1 cellular context compared by ENCODE assay signal in genomic region chr22:20116951-20117645, GRCh38.
A peak's percentile ranks its signal among the peaks of the same experiment; 100 is the strongest.
TF ChIP-seq lines count a peak whose summit lies in the region.

Gene TRMT2A, minus strand, starts transcription at chr22:20117226. Its CDS starts 320 bp downstream, at chr22:20116906.

TF ChIP-seq in HEK293, 187 proteins besides CTCF, POLR2A, EP300 and RAD21 (continued from another document and continues in another):
- TF ChIP-seq ZNF518A (tag by site-specific recombination; conservative IDR thresholded peaks at IDR 0.05; ENCODE audit: low read depth) (peak; percentile 87), KLF7 (tag by site-specific recombination; IDR thresholded peaks at IDR 0.05; ENCODE audit: borderline replicate concordance) (peak; percentile 95), ZBTB8A (tag by site-specific recombination; IDR thresholded peaks at IDR 0.05) (peak; percentile 98), REST (tag by site-specific recombination; IDR thresholded peaks at IDR 0.05) (peak; percentile 3; the same call in 1 of the 2 replicates), ZNF549 (tag by site-specific recombination; IDR thresholded peaks at IDR 0.05) (no peak), ZNF394 (tag by site-specific recombination; IDR thresholded peaks at IDR 0.05; ENCODE audit: borderline replicate concordance) (no peak), ZNF747 (tag by site-specific recombination; IDR thresholded peaks at IDR 0.05) (no peak), MEIS1 (CRISPR knock-in tag; IDR thresholded peaks at IDR 0.05; ENCODE audit: borderline replicate concordance) (0 out of 2 replicates have a peak, but pooled peaks have one; percentile 10), ZNF362 (tag by site-specific recombination; IDR thresholded peaks at IDR 0.05) (peak; percentile 31; the same call in 1 of the 2 replicates), ZNF837 (tag by site-specific recombination; IDR thresholded peaks at IDR 0.05) (no peak), KLF1 (tag by site-specific recombination; IDR thresholded peaks at IDR 0.05) (peak; percentile 97), ZNF792 (tag by site-specific recombination; IDR thresholded peaks at IDR 0.05) (no peak), EGR2 (tag by site-specific recombination; IDR thresholded peaks at IDR 0.05; ENCODE audit: low read depth) (peak; percentile 35; the same call in 1 of the 2 replicates), ZNF629 (tag by site-specific recombination; IDR thresholded peaks at IDR 0.05) (peak; percentile 91), ZNF132 (tag by site-specific recombination; IDR thresholded peaks at IDR 0.05; ENCODE audit: borderline replicate concordance) (no peak), ZNF2 (tag by site-specific recombination; IDR thresholded peaks at IDR 0.05) (peak; percentile 51; the same call in 1 of the 2 replicates), REPIN1 (tag by site-specific recombination; IDR thresholded peaks at IDR 0.05; ENCODE audit: low read depth) (no peak), SALL2 (tag by site-specific recombination; IDR thresholded peaks at IDR 0.05; ENCODE audit: borderline replicate concordance) (peak; percentile 29; the same call in 1 of the 2 replicates), HIC1 (tag by site-specific recombination; IDR thresholded peaks at IDR 0.05) (peak; percentile 56; the same call in 1 of the 2 replicates), FEZF1 (tag by site-specific recombination; IDR thresholded peaks at IDR 0.05) (peak; percentile 71), ZNF530 (tag by site-specific recombination; IDR thresholded peaks at IDR 0.05; ENCODE audit: low read depth) (no peak), ZNF610 (tag by site-specific recombination; IDR thresholded peaks at IDR 0.05; ENCODE audit: borderline replicate concordance) (peak; percentile 57; the same call in 1 of the 2 replicates), ATF2 (tag by site-specific recombination; IDR thresholded peaks at IDR 0.05; ENCODE audit: low read depth) (no peak), ZNF521 (tag by site-specific recombination; IDR thresholded peaks at IDR 0.05) (no peak), ZNF37A (tag by site-specific recombination; IDR thresholded peaks at IDR 0.05) (no peak), ZNF645 (tag by site-specific recombination; IDR thresholded peaks at IDR 0.05) (0 out of 2 replicates have a peak, but pooled peaks have one; percentile 57), ZSCAN16 (tag by site-specific recombination; IDR thresholded peaks at IDR 0.05) (no peak), ZNF48 (tag by site-specific recombination; IDR thresholded peaks at IDR 0.05) (no peak), ZNF138 (tag by site-specific recombination; IDR thresholded peaks at IDR 0.05; ENCODE audit: borderline replicate concordance) (no peak), ZNF514 (tag by site-specific recombination; IDR thresholded peaks at IDR 0.05) (no peak)
- TF ChIP-seq, protein P1, sequence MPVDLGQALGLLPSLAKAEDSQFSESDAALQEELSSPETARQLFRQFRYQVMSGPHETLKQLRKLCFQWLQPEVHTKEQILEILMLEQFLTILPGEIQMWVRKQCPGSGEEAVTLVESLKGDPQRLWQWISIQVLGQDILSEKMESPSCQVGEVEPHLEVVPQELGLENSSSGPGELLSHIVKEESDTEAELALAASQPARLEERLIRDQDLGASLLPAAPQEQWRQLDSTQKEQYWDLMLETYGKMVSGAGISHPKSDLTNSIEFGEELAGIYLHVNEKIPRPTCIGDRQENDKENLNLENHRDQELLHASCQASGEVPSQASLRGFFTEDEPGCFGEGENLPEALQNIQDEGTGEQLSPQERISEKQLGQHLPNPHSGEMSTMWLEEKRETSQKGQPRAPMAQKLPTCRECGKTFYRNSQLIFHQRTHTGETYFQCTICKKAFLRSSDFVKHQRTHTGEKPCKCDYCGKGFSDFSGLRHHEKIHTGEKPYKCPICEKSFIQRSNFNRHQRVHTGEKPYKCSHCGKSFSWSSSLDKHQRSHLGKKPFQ (tag by site-specific recombination; IDR thresholded peaks at IDR 0.05): 0 out of 2 replicates have a peak, but pooled peaks have one; percentile 46
- TF ChIP-seq, protein P2, sequence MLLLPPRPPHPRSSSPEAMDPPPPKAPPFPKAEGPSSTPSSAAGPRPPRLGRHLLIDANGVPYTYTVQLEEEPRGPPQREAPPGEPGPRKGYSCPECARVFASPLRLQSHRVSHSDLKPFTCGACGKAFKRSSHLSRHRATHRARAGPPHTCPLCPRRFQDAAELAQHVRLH (tag by site-specific recombination; IDR thresholded peaks at IDR 0.05): peak; percentile 71
- TF ChIP-seq, protein P3, sequence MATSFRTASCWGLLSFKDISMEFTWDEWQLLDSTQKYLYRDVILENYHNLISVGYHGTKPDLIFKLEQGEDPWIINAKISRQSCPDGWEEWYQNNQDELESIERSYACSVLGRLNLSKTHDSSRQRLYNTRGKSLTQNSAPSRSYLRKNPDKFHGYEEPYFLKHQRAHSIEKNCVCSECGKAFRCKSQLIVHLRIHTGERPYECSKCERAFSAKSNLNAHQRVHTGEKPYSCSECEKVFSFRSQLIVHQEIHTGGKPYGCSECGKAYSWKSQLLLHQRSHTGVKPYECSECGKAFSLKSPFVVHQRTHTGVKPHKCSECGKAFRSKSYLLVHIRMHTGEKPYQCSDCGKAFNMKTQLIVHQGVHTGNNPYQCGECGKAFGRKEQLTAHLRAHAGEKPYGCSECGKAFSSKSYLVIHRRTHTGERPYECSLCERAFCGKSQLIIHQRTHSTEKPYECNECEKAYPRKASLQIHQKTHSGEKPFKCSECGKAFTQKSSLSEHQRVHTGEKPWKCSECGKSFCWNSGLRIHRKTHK (tag by site-specific recombination; IDR thresholded peaks at IDR 0.05): no peak
- TF ChIP-seq, protein P4, sequence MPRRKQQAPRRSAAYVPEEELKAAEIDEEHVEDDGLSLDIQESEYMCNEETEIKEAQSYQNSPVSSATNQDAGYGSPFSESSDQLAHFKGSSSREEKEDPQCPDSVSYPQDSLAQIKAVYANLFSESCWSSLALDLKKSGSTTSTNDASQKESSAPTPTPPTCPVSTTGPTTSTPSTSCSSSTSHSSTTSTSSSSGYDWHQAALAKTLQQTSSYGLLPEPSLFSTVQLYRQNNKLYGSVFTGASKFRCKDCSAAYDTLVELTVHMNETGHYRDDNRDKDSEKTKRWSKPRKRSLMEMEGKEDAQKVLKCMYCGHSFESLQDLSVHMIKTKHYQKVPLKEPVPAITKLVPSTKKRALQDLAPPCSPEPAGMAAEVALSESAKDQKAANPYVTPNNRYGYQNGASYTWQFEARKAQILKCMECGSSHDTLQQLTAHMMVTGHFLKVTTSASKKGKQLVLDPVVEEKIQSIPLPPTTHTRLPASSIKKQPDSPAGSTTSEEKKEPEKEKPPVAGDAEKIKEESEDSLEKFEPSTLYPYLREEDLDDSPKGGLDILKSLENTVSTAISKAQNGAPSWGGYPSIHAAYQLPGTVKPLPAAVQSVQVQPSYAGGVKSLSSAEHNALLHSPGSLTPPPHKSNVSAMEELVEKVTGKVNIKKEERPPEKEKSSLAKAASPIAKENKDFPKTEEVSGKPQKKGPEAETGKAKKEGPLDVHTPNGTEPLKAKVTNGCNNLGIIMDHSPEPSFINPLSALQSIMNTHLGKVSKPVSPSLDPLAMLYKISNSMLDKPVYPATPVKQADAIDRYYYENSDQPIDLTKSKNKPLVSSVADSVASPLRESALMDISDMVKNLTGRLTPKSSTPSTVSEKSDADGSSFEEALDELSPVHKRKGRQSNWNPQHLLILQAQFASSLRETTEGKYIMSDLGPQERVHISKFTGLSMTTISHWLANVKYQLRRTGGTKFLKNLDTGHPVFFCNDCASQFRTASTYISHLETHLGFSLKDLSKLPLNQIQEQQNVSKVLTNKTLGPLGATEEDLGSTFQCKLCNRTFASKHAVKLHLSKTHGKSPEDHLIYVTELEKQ (tag by site-specific recombination; IDR thresholded peaks at IDR 0.05; ENCODE audit: borderline replicate concordance): peak; percentile 93
